15 cellular contexts compared by ENCODE assay signal in genomic region chr20:57667385-57667784, GRCh38.
"Had no signal": no experiment of that assay in that cellular context is flagged by ENCODE, and none has a peak within 500 bp of the region (broad histone marks: within the 10 kb centered on the region; RNA-seq: fewer than 3 reads in every experiment).

No MANE protein-coding gene starts in this region.

- H3K9me3 ChIP-seq: breast epithelium, heart left ventricle, left lung, neutrophil, right lobe of liver, upper lobe of right lung had no signal

- H3K27ac Mint-ChIP-seq: activated CD4-positive, alpha-beta memory T cell treated with anti-CD3 and anti-CD28 coated beads, Interleukin-2, amount 10 ng/mL, durations not matched to agents 7 days and 5 days; activated naive CD8-positive, alpha-beta T cell treated with anti-CD3 and anti-CD28 coated beads, Interleukin-2, amount 10 ng/mL, durations not matched to agents 7 days and 5 days; activated T-cell treated with anti-CD3 and anti-CD28 coated beads, Interleukin-2, amount 50 U/mL, for 72 hours; stimulated activated memory B cell treated with anti-CD40 and anti-IgM and Interleukin-4, amounts not matched to agents 10 μg/mL and 1 μg/mL and 100 μg/mL, for 72 hours had no signal

- H3K27me3 ChIP-seq: breast epithelium, heart left ventricle, right lobe of liver, upper lobe of right lung had no signal

- H3K36me3 Mint-ChIP-seq: activated naive CD8-positive, alpha-beta T cell treated with anti-CD3 and anti-CD28 coated beads, Interleukin-2, amount 10 ng/mL, durations not matched to agents 7 days and 5 days; stimulated activated memory B cell treated with anti-CD40 and anti-IgM and Interleukin-4, amounts not matched to agents 10 μg/mL and 1 μg/mL and 100 μg/mL, for 72 hours had no signal

- H3K4me3 Mint-ChIP-seq: activated CD4-positive, alpha-beta memory T cell treated with anti-CD3 and anti-CD28 coated beads, Interleukin-2, amount 10 ng/mL, durations not matched to agents 7 days and 5 days; activated naive CD8-positive, alpha-beta T cell treated with anti-CD3 and anti-CD28 coated beads, Interleukin-2, amount 10 ng/mL, durations not matched to agents 7 days and 5 days; activated T-cell treated with anti-CD3 and anti-CD28 coated beads, Interleukin-2, amount 50 U/mL, for 72 hours; stimulated activated memory B cell treated with anti-CD40 and anti-IgM and Interleukin-4, amounts not matched to agents 10 μg/mL and 1 μg/mL and 100 μg/mL, for 72 hours had no signal

- H3K4me3 ChIP-seq: breast epithelium, heart left ventricle, left lung, right lobe of liver, upper lobe of right lung had no signal

- H3K4me1 Mint-ChIP-seq: activated CD4-positive, alpha-beta memory T cell treated with anti-CD3 and anti-CD28 coated beads, Interleukin-2, amount 10 ng/mL, durations not matched to agents 7 days and 5 days had no signal

- H3K27ac ChIP-seq: breast epithelium, neutrophil, right lobe of liver, upper lobe of right lung had no signal

- H3K9me3 Mint-ChIP-seq: activated CD4-positive, alpha-beta memory T cell treated with anti-CD3 and anti-CD28 coated beads, Interleukin-2, amount 10 ng/mL, durations not matched to agents 7 days and 5 days; activated naive CD8-positive, alpha-beta T cell treated with anti-CD3 and anti-CD28 coated beads, Interleukin-2, amount 10 ng/mL, durations not matched to agents 7 days and 5 days; activated T-cell treated with anti-CD3 and anti-CD28 coated beads, Interleukin-2, amount 50 U/mL, for 72 hours; stimulated activated memory B cell treated with anti-CD40 and anti-IgM and Interleukin-4, amounts not matched to agents 10 μg/mL and 1 μg/mL and 100 μg/mL, for 72 hours had no signal

- H3K27me3 Mint-ChIP-seq: activated CD4-positive, alpha-beta memory T cell treated with anti-CD3 and anti-CD28 coated beads, Interleukin-2, amount 10 ng/mL, durations not matched to agents 7 days and 5 days; activated naive CD8-positive, alpha-beta T cell treated with anti-CD3 and anti-CD28 coated beads, Interleukin-2, amount 10 ng/mL, durations not matched to agents 7 days and 5 days; stimulated activated memory B cell treated with anti-CD40 and anti-IgM and Interleukin-4, amounts not matched to agents 10 μg/mL and 1 μg/mL and 100 μg/mL, for 72 hours had no signal

- ATAC-seq: activated T-cell treated with anti-CD3 and anti-CD28 coated beads, Interleukin-2, amount 50 U/mL, for 72 hours; heart left ventricle; right lobe of liver; stimulated activated memory B cell treated with anti-CD40 and anti-IgM and Interleukin-4, amounts not matched to agents 10 μg/mL and 1 μg/mL and 100 μg/mL, for 72 hours had no signal

- H3K36me3 ChIP-seq: breast epithelium, heart left ventricle, neutrophil, right lobe of liver, upper lobe of right lung had no signal

- DNase-seq: activated CD4-positive, alpha-beta memory T cell treated with anti-CD3 and anti-CD28 coated beads, Interleukin-2, amount 10 ng/mL, durations not matched to agents 7 days and 5 days; activated naive CD8-positive, alpha-beta T cell treated with anti-CD3 and anti-CD28 coated beads, Interleukin-2, amount 10 ng/mL, durations not matched to agents 7 days and 5 days; activated T-cell treated with anti-CD3 and anti-CD28 coated beads, Interleukin-2, amount 50 U/mL, for 72 hours; anterior cingulate cortex; foreskin melanocyte; mesenchymal stem cell; stimulated activated CD4-positive, alpha-beta T cell treated with anti-CD3 and anti-CD28 coated beads, Interleukin-1b, Interleukin-23, amount 100 ng/mL, for 48 hours; T-helper 9 cell had no signal

- H3K4me1 ChIP-seq: breast epithelium, right lobe of liver had no signal
